8 cellular contexts compared by ENCODE assay signal in genomic region chr1:1402081-1402900, GRCh38. TPM values are rescaled to one million over a fixed set of nuclear protein-coding genes. Genes with fewer than 3 reads are reported as not detected.
A peak's percentile ranks its signal among the peaks of the same experiment; 100 is the strongest.
DNase-seq lines count a peak whose midpoint lies in the region; ATAC-seq and TF ChIP-seq lines count a peak whose summit lies in the region.

No MANE protein-coding gene starts in this region.

- ATAC-seq in mucosa of descending colon (no peak), GM19455 (IDR thresholded peaks at IDR 0.05; ENCODE audit: unreplicated experiment) (no peak), GM19467 (IDR thresholded peaks at IDR 0.05; ENCODE audit: unreplicated experiment) (no peak)

- no peak overlapping the region for H3K9ac ChIP-seq in H9 (ENCODE audit: extremely low read depth, insufficient read length, low read length)
- no peak overlapping the region for H3K9ac ChIP-seq in mammary epithelial cell (ENCODE audit: insufficient read depth, low read length)

- no peak overlapping the region for H2BK120ac ChIP-seq in H9 (ENCODE audit: low read depth, low read length, poor library complexity, severe bottlenecking)

- H3K4me2 ChIP-seq in H9 (ENCODE audit: insufficient read depth, insufficient read length, low read length), result no peak overlapping the region
- H3K4me2 ChIP-seq in mammary epithelial cell (ENCODE audit: insufficient read depth, low read depth, low read length), result no peak overlapping the region

- no peak overlapping the region for H3K18ac ChIP-seq in H9 (ENCODE audit: insufficient read length, low read depth, low read length)

- H3K27ac Mint-ChIP-seq in Caco-2 (ENCODE audit: unreplicated experiment), result peak overlapping the region; percentile 74
- H3K27ac Mint-ChIP-seq in H9, result peak overlapping the region; percentile 37 to 96 (median 96); a peak in 6 of 7 replicates

- in situ Hi-C loops in mammary epithelial cell (cut with MboI; ENCODE audit: low sequenced_read_pairs in 2 of 2), result no loop called here

- TF ChIP-seq CTCF in Caco-2 (IDR thresholded peaks at IDR 0.05; ENCODE audit: insufficient read depth in 1 of 2, low read depth in 1 of 2, low read length in 1 of 2, severe bottlenecking in 1 of 2, unreplicated experiment in 1 of 2) (peak; percentile 33 to 45), H9 (conservative IDR thresholded peaks at IDR 0.05) (peak; percentile 80), mammary epithelial cell (conservative IDR thresholded peaks at IDR 0.05 in 1 of 2, IDR thresholded peaks at IDR 0.05 in 1 of 2; ENCODE audit: extremely low read depth in 1 of 2, insufficient read depth in 1 of 2, low read depth in 1 of 2, low read length in 2 of 2) (peak; percentile 73 to 94), mucosa of descending colon (IDR thresholded peaks at IDR 0.05) (peak; percentile 13)

- H3K36me3 Mint-ChIP-seq in Caco-2 (ENCODE audit: insufficient read depth, unreplicated experiment) (peaks cover 90% of the 10 kb centered on the region), H9 (ENCODE audit: insufficient read depth in 1 of 3, low read depth in 3 of 3) (peaks cover 53 to 88% (median 71%) of the 10 kb centered on the region in 3 experiments)

- H4K20me1 ChIP-seq in H9 (ENCODE audit: control insufficient read depth, insufficient read depth, insufficient read length) (peaks cover 2% of the 10 kb centered on the region), mammary epithelial cell (ENCODE audit: insufficient read depth, low read length) (no peaks in the 10 kb centered on the region)

- H3K23ac ChIP-seq in H9 (ENCODE audit: insufficient read length, low read depth, low read length), result no peak overlapping the region

- no peak overlapping the region for H3K56ac ChIP-seq in H9 (ENCODE audit: insufficient read length, low read depth, low read length)

- H3K4me1 Mint-ChIP-seq in Caco-2 (ENCODE audit: low read depth, unreplicated experiment), result peaks cover 12% of the 10 kb centered on the region
- peaks cover 27 to 44% of the 10 kb centered on the region in 2 experiments for H3K4me1 Mint-ChIP-seq in H9

- no peak overlapping the region for H3K4me3 ChIP-seq in Caco-2 (ENCODE audit: low read depth, low read length)
- no peak overlapping the region for H3K4me3 ChIP-seq in mammary epithelial cell (replicated peaks in 1 of 3; ENCODE audit: insufficient read depth in 1 of 3, low read depth in 2 of 3, low read length in 3 of 3)
- no peak overlapping the region for H3K4me3 ChIP-seq in mucosa of descending colon

- CTCF ChIA-PET in Caco-2 (lab: Charles Lee) (interaction anchor here (0.6 to 1.0 kb wide), 3 partner anchors 31 to 139 kb away, joined by 3 read pairs; no protein-coding TSS in a partner anchor), mammary epithelial cell (lab: Charles Lee; ENCODE audit: low non-redundant PET) (no interaction called here)

- no peak overlapping the region for H3K14ac ChIP-seq in H9 (ENCODE audit: insufficient read depth, low read length)

- H3T11ph ChIP-seq in H9 (ENCODE audit: low read length), result no peak overlapping the region

- H3K36me3 ChIP-seq in Caco-2 (ENCODE audit: control insufficient read depth, insufficient read depth, low read length), result peaks cover 4% of the 10 kb centered on the region; the same call in 1 of the 2 replicates
- H3K36me3 ChIP-seq in mammary epithelial cell (ENCODE audit: insufficient read depth, low read length), result peaks cover 23% of the 10 kb centered on the region
- no peaks in the 10 kb centered on the region for H3K36me3 ChIP-seq in mucosa of descending colon (ENCODE audit: low read depth)

- no peak overlapping the region for H3K4ac ChIP-seq in H9 (ENCODE audit: low read depth, low read length)

- H2BK15ac ChIP-seq in H9 (ENCODE audit: low read depth, low read length), result no peak overlapping the region

- H3K27me3 ChIP-seq in Caco-2 (replicated peaks; ENCODE audit: control insufficient read depth, insufficient read depth, low read length) (no peaks in the 10 kb centered on the region), H9 (ENCODE audit: insufficient read depth, low read length) (no peaks in the 10 kb centered on the region), mammary epithelial cell (ENCODE audit: insufficient read depth, low read length) (no peaks in the 10 kb centered on the region)

- DNase-seq in Caco-2 (peak; percentile 56 to 60), H9 (peak; percentile 76), RPMI7951 (ENCODE audit: low read depth) (peak; percentile 47), mammary epithelial cell (peak; percentile 58), mucosa of descending colon (peak in 2 of 3 donors; percentile 50 to 54), substantia nigra (lab: John Stamatoyannopoulos, UW) (no peak)

- no peaks in the 10 kb centered on the region for H3K9me3 ChIP-seq in Caco-2
- H3K9me3 ChIP-seq in H9 (ENCODE audit: control insufficient read depth, low read depth, low read length), result no peaks in the 10 kb centered on the region
- H3K9me3 ChIP-seq in mammary epithelial cell (replicated peaks; ENCODE audit: insufficient read depth, low read length), result no peaks in the 10 kb centered on the region
- no peaks in the 10 kb centered on the region for H3K9me3 ChIP-seq in mucosa of descending colon

- no TSS peak for BruUV-seq in Caco-2 (replicated peaks; lab: Mats Ljungman, UMichigan)
- BruUV-seq in mammary epithelial cell (replicated peaks; lab: Mats Ljungman, UMichigan), result no TSS peak

- no peak overlapping the region for H4K8ac ChIP-seq in H9 (replicated peaks; ENCODE audit: insufficient read length, low read depth, low read length)

- WGBS in H9 (ENCODE audit: extremely low coverage, insufficient read length, low lambda C conversion rate), result no CpG with 5 or more reads among the region's 20 CpGs
- 69% methylated on average over 20 of the region's 20 CpGs for WGBS in mammary epithelial cell (ENCODE audit: low coverage, missing lambda C conversion rate)

- no peak overlapping the region for H2AK5ac ChIP-seq in H9 (ENCODE audit: insufficient read length, low read length)

- H4K91ac ChIP-seq in H9 (ENCODE audit: insufficient read length, low read depth, low read length), result no peak overlapping the region

- H3K79me1 ChIP-seq in H9 (ENCODE audit: insufficient read depth, low read depth, low read length, poor library complexity, severe bottlenecking), result peaks cover 12% of the 10 kb centered on the region

- peaks cover 13% of the 10 kb centered on the region; the same call in 1 of the 2 replicates for H3K79me2 ChIP-seq in H9 (ENCODE audit: insufficient read depth, low read length)
- H3K79me2 ChIP-seq in mammary epithelial cell (ENCODE audit: insufficient read depth, low read length), result peaks cover 87% of the 10 kb centered on the region

- H3K23me2 ChIP-seq in H9 (ENCODE audit: insufficient read length, low read depth, low read length, poor library complexity, severe bottlenecking), result peaks cover 15% of the 10 kb centered on the region

- dilution Hi-C loops in mammary epithelial cell (cut with HindIII; ENCODE audit: low sequenced_read_pairs), result no loop called here

- intact Hi-C loops in Caco-2 (cut with micrococcal nuclease; ENCODE audit: unreplicated experiment) (no loop called here), mammary epithelial cell (cut with micrococcal nuclease) (no loop called here), mucosa of descending colon (cut with DNase I, micrococcal nuclease) (no loop called here)

- H3K9me3 Mint-ChIP-seq in Caco-2 (ENCODE audit: unreplicated experiment), result no peaks in the 10 kb centered on the region
- H3K9me3 Mint-ChIP-seq in H9, result peaks cover 0 to 2% of the 10 kb centered on the region in 2 experiments; a peak in 3 of 5 replicates

- H2AFZ ChIP-seq in H9 (ENCODE audit: low read length) (no peak overlapping the region), mammary epithelial cell (ENCODE audit: low read depth, low read length) (no peak overlapping the region)

- H3K4me1 ChIP-seq in Caco-2, result peaks cover 19% of the 10 kb centered on the region
- H3K4me1 ChIP-seq in H9 (ENCODE audit: insufficient read depth, low read length), result no peaks in the 10 kb centered on the region
- H3K4me1 ChIP-seq in mammary epithelial cell (ENCODE audit: insufficient read depth, low read length), result peaks cover 40% of the 10 kb centered on the region
- peaks cover 27% of the 10 kb centered on the region for H3K4me1 ChIP-seq in mucosa of descending colon (ENCODE audit: low read depth)

- H2BK20ac ChIP-seq in H9 (ENCODE audit: low read depth, low read length, poor library complexity, severe bottlenecking), result no peak overlapping the region

- H3K27me3 Mint-ChIP-seq in Caco-2 (ENCODE audit: insufficient read depth, unreplicated experiment), result no peaks in the 10 kb centered on the region
- peaks cover 1% of the 10 kb centered on the region; the same call in 1 of the 2 replicates for H3K27me3 Mint-ChIP-seq in H9 (ENCODE audit: low read depth)

- H2BK5ac ChIP-seq in H9 (ENCODE audit: insufficient read length, low read length), result no peak overlapping the region

- H4K5ac ChIP-seq in H9 (ENCODE audit: insufficient read length, low read depth, low read length), result no peak overlapping the region

- H2BK12ac ChIP-seq in H9 (ENCODE audit: insufficient read length, low read depth, low read length), result no peak overlapping the region

- H3K4me3 Mint-ChIP-seq in Caco-2 (ENCODE audit: unreplicated experiment) (no peak overlapping the region), H9 (peak overlapping the region; percentile 44 to 90; a peak in 3 of 5 replicates)

- H3K27ac ChIP-seq in H9 (ENCODE audit: insufficient read length, low read depth, low read length) (no peak overlapping the region), mammary epithelial cell (ENCODE audit: insufficient read depth, low read depth, low read length) (no peak overlapping the region), substantia nigra (ENCODE audit: low read depth, low read length, poor library complexity, severe bottlenecking) (no peak overlapping the region)

- POLR2A ChIA-PET in Caco-2 (lab: Charles Lee), result interaction anchor here (0.5 to 1.1 kb wide), 2 partner anchors 28 to 102 kb away, joined by 3 to 4 read pairs; no protein-coding TSS in a partner anchor

RNA-seq across cellular contexts. Expression of gene CCNL2, which starts 3.2 kb away (rescaled TPM):
- total RNA-seq in Caco-2 (2022) (145 and 147 TPM in 2 replicates), H9 (2021) (160 and 173 TPM in 2 replicates), mammary epithelial cell (100 to 1,000 TPM; 103 to 140 TPM), mucosa of descending colon (100 to 1,000 TPM; 123 to 172 (median 151) TPM)
- 62.8 and 66.2 TPM in 2 replicates for total RNA-seq in RPMI7951 (2014; rRNA removed; shearing (Covaris generic))
- polyA plus RNA-seq in mammary epithelial cell, result 64.9 TPM
- polyA minus RNA-seq in mammary epithelial cell, result 21.9 TPM

RNA-seq across cellular contexts. Expression of gene MRPL20, which starts 4.8 kb away (rescaled TPM):
- total RNA-seq in Caco-2 (2022), result 109 and 110 TPM in 2 replicates
- 156 and 162 TPM in 2 replicates for total RNA-seq in H9 (2021)
- 227 and 241 TPM in 2 replicates for total RNA-seq in RPMI7951 (2014; rRNA removed; shearing (Covaris generic))
- total RNA-seq in mammary epithelial cell, result 100 to 1,000 TPM in 1 of 2 donors, 10 to 100 TPM in 1; 56.7 to 115 TPM
- 157 TPM for polyA plus RNA-seq in mammary epithelial cell
- 119 TPM for polyA minus RNA-seq in mammary epithelial cell
- total RNA-seq in mucosa of descending colon, result 100 to 1,000 TPM in 2 of 3 donors, 10 to 100 TPM in 1; 75.7 to 106 (median 105) TPM

RNA-seq across cellular contexts. Expression of gene ANKRD65, which starts 18.8 kb away (rescaled TPM):
- total RNA-seq in Caco-2 (2022) (1.6 and 3.2 TPM in 2 replicates), H9 (2021) (3.1 and 3.2 TPM in 2 replicates), mammary epithelial cell (1 to 10 TPM; 3.1 to 7.5 TPM), mucosa of descending colon (10 to 100 TPM in 1 of 3 donors, 1 to 10 TPM in 1, under 1 TPM in 1; 0.81 to 11.3 (median 1.9) TPM)
- total RNA-seq in RPMI7951 (2014; rRNA removed; shearing (Covaris generic)), result not detected in 2 replicates
- 3.6 TPM for polyA plus RNA-seq in mammary epithelial cell
- 9.3 TPM for polyA minus RNA-seq in mammary epithelial cell

RNA-seq across cellular contexts. Expression of gene AURKAIP1, which starts 27.3 kb away (rescaled TPM):
- 187 and 200 TPM in 2 replicates for total RNA-seq in Caco-2 (2022)
- total RNA-seq in H9 (2021), result 196 and 209 TPM in 2 replicates
- total RNA-seq in RPMI7951 (2014; rRNA removed; shearing (Covaris generic)), result 141 and 204 TPM in 2 replicates
- 100 to 1,000 TPM in 1 of 2 donors, 10 to 100 TPM in 1; 85.0 to 167 TPM for total RNA-seq in mammary epithelial cell
- 125 TPM for polyA plus RNA-seq in mammary epithelial cell
- polyA minus RNA-seq in mammary epithelial cell, result 47.4 TPM
- total RNA-seq in mucosa of descending colon, result 100 to 1,000 TPM; 150 to 180 (median 177) TPM

RNA-seq across cellular contexts. Expression of gene VWA1, which starts 33.2 kb away (rescaled TPM):
- total RNA-seq in Caco-2 (2022), result 73.7 and 74.7 TPM in 2 replicates
- 55.6 and 57.1 TPM in 2 replicates for total RNA-seq in H9 (2021)
- total RNA-seq in RPMI7951 (2014; rRNA removed; shearing (Covaris generic)), result 5.6 and 5.7 TPM in 2 replicates
- 10 to 100 TPM; 11.3 to 27.3 TPM for total RNA-seq in mammary epithelial cell
- 4.2 TPM for polyA plus RNA-seq in mammary epithelial cell
- polyA minus RNA-seq in mammary epithelial cell, result 1.2 TPM
- 10 to 100 TPM; 38.5 to 89.4 (median 74.3) TPM for total RNA-seq in mucosa of descending colon

Comparison
In these comparisons a context has a peak if more than half of its experiments do, and no peak if none do; other contexts are left out.
1. DNase-seq: peak in Caco-2 (2 of 2), H9 (single experiment), RPMI7951 (single experiment), mammary epithelial cell (single experiment) and mucosa of descending colon (2 of 3); none in substantia nigra (0 of 49).
2. CTCF ChIP-seq: peak in every context shown above with its lines; median percentile 84 in mammary epithelial cell; 80 in H9; 39 in Caco-2; 13 in mucosa of descending colon.